8 cellular contexts compared by ENCODE assay signal in the genomic region with DNA sequence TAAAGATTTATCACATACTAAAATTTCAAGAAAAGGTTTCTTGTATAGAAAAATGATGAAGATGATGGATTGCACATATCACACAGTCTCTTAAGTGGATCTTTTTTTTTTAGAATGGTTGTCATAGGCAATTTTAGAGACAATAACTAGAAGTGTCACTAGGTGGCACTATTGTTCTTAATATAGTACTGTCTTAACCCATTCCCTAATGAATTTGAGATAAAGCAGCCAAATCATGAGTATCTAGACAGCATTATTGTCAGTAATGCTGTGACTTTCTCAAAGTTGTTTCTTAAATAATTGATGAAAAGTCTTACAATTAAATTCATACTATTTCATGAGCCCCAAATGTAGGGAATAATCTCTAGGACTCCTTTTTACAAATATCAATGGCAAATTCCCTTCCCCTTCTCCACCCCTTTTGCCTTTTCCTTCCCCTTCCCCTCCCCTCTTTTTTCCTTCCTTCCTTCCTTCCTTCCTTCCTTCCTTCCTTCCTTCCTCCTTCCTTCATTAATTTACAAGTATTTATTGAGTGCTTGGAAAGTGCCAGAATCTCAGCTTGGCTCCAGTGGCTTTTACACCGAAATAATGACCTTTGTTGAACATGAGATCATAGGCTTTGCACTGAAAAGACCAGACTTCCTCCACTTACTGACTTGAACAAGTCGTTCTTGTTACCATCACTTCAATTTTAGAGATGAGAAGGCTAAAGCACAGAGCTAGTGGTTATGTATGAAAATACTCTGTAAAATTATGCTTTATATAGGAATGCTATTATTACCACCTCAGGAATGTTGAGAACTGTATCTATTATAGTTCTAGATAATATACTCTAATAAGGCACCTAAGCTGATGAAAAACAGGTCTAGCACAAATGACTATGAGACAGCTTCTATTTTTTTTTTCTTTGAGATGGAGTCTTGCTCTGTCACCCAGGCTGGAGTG. TPM values are rescaled to one million over a fixed set of nuclear protein-coding genes. Genes with fewer than 3 reads are reported as not detected.
DNase-seq lines count a peak whose midpoint lies in the region; ATAC-seq and TF ChIP-seq lines count a peak whose summit lies in the region.

No MANE protein-coding gene starts in this region.

- no peak for TF ChIP-seq POLR2A in uterus (IDR thresholded peaks at IDR 0.05)

- H3K27ac ChIP-seq in 22Rv1 (no peak overlapping the region), Panc1 (ENCODE audit: low read length) (peak overlapping the region; percentile 100), dorsolateral prefrontal cortex (peak overlapping the region in 47 of 59 donors; percentile 3 to 92 (median 79)), uterus (no peak overlapping the region)

- no TSS peak for BruUV-seq in Panc1 (replicated peaks; lab: Mats Ljungman, UMichigan)

- H3K27me3 ChIP-seq in Panc1 (ENCODE audit: control insufficient read depth, insufficient read depth, low read length): no peaks in the 10 kb centered on the region
- no peaks in the 10 kb centered on the region for H3K27me3 ChIP-seq in dorsolateral prefrontal cortex
- no peaks in the 10 kb centered on the region for H3K27me3 ChIP-seq in uterus

- DNase-seq in GM12865 (ENCODE audit: low read depth): peak; percentile 74
- peak; percentile 82 for DNase-seq in LHCN-M2 (ENCODE audit: low read depth)
- DNase-seq in Panc1 (ENCODE audit: low read depth, low spot score): peak; percentile 84
- DNase-seq in dorsolateral prefrontal cortex: no peak
- DNase-seq in medulla oblongata (ENCODE audit: extremely low spot score): peak; percentile 92
- DNase-seq in uterus: no peak
- DNase-seq in HK-2 (ENCODE audit: unreplicated experiment): no peak

- ATAC-seq in Panc1: peak; percentile 45

- TF ChIP-seq CTCF in 22Rv1 (IDR thresholded peaks at IDR 0.05) (peak; percentile 64), GM12865 (IDR thresholded peaks at IDR 0.05; ENCODE audit: insufficient read depth, low read depth, low read length, missing control alignments) (peak; percentile 30), Panc1 (IDR thresholded peaks at IDR 0.05) (peak; percentile 50; the same call in 1 of the 2 replicates), dorsolateral prefrontal cortex (IDR thresholded peaks at IDR 0.05 in 54 of 56, conservative IDR thresholded peaks at IDR 0.05 in 2 of 56; ENCODE audit: low read depth in 1 of 56, partially characterized antibody in 56 of 56) (peak; percentile 56 to 95 (median 86)), uterus (IDR thresholded peaks at IDR 0.05) (peak; percentile 65 to 80 (median 72))

- POLR2A ChIA-PET in Panc1 (lab: Charles Lee): interaction anchor here (0.6 to 1.4 kb wide), 11 partner anchors 80 to 643 kb away, joined by 3 to 21 read pairs (median 6); no protein-coding TSS in a partner anchor

- H3K9me3 ChIP-seq in Panc1 (ENCODE audit: control insufficient read depth, insufficient read depth, low read depth, low read length) (no peaks in the 10 kb centered on the region; the same call in 1 of the 2 replicates), uterus (no peaks in the 10 kb centered on the region)

- intact Hi-C loops in Panc1 (cut with micrococcal nuclease; ENCODE audit: unreplicated experiment): loop anchor here (2.0 to 5.0 kb wide), 6 partner anchors 221 to 716 kb away; no protein-coding TSS in a partner anchor
- intact Hi-C loops in dorsolateral prefrontal cortex (cut with DNase I): loop anchor here (2.0 to 10.0 kb wide), 9 partner anchors 115 to 713 kb away; partner anchors contain the start of gene TGIF1 (in 2 of the 2)
- intact Hi-C loops in uterus (cut with DNase I; ENCODE audit: low total_unique reads): loop anchor here (2.0 kb wide), 1 partner anchor 385 kb away; no protein-coding TSS in a partner anchor

- peaks cover 13% of the 10 kb centered on the region for H3K36me3 ChIP-seq in Panc1 (ENCODE audit: control insufficient read depth, insufficient read depth, low read length)
- H3K36me3 ChIP-seq in uterus: no peaks in the 10 kb centered on the region

- no peak overlapping the region for H3K4me3 ChIP-seq in GM12865 (ENCODE audit: low read depth, low read length)
- no peak overlapping the region for H3K4me3 ChIP-seq in Panc1 (ENCODE audit: low read depth in 2 of 2, low read length in 2 of 2)
- H3K4me3 ChIP-seq in dorsolateral prefrontal cortex: peak overlapping the region in 14 of 59 donors; percentile 3 to 57 (median 40)
- no peak overlapping the region for H3K4me3 ChIP-seq in uterus

- H3K4me1 ChIP-seq in Panc1 (ENCODE audit: control insufficient read depth, insufficient read depth, low read length) (peaks cover 61% of the 10 kb centered on the region), uterus (no peaks in the 10 kb centered on the region)

- in situ Hi-C loops in Panc1 (cut with HindIII; ENCODE audit: low pct_unique_long_range_greater_than_20kb, low sequenced_read_pairs): no loop called here

- CTCF ChIA-PET in Panc1 (lab: Charles Lee): interaction anchor here (0.5 to 0.8 kb wide), 4 partner anchors 72 to 391 kb away, joined by 3 to 18 read pairs (median 6); no protein-coding TSS in a partner anchor

RNA-seq across cellular contexts. Expression of gene MYL12B, which starts 19.8 kb away (rescaled TPM):
- 378 and 399 TPM in 2 replicates for total RNA-seq in LHCN-M2 (2014; rRNA removed)
- 781 TPM for polyA plus RNA-seq in LHCN-M2 (2012)
- 420 TPM for total RNA-seq in Panc1 (2021; ENCODE audit: unreplicated experiment)
- 368 TPM for polyA plus RNA-seq in Panc1 (2012; ENCODE audit: insufficient read length)
- total RNA-seq in dorsolateral prefrontal cortex: 100 to 1,000 TPM in 100 of 120 experiments, 10 to 100 TPM in 20; 72.6 to 168 (median 118) TPM
- total RNA-seq in uterus: 100 to 1,000 TPM; 236 to 387 (median 305) TPM

RNA-seq across cellular contexts. Expression of gene MYL12A, which starts 34.1 kb away (rescaled TPM):
- 648 and 690 TPM in 2 replicates for total RNA-seq in LHCN-M2 (2014; rRNA removed)
- 931 TPM for polyA plus RNA-seq in LHCN-M2 (2012)
- 489 TPM for total RNA-seq in Panc1 (2021; ENCODE audit: unreplicated experiment)
- 606 TPM for polyA plus RNA-seq in Panc1 (2012; ENCODE audit: insufficient read length)
- total RNA-seq in dorsolateral prefrontal cortex: 10 to 100 TPM; 23.3 to 83.1 (median 42.9) TPM
- total RNA-seq in uterus: 100 to 1,000 TPM; 256 to 378 (median 305) TPM

Comparison
In these comparisons a context has a peak if more than half of its experiments do, and no peak if none do; other contexts are left out.
1. H3K27ac ChIP-seq: peak in Panc1 (single experiment) and dorsolateral prefrontal cortex (47 of 59); none in 22Rv1 (single experiment) and uterus (0 of 2).
2. CTCF ChIP-seq: peak in every context shown above with its lines; median percentile 86 in dorsolateral prefrontal cortex; 72 in uterus; 64 in 22Rv1; 50 in Panc1; 30 in GM12865.
3. DNase-seq: peak in GM12865 (single experiment), LHCN-M2 (single experiment), Panc1 (single experiment) and medulla oblongata (single experiment); none in dorsolateral prefrontal cortex (0 of 10), uterus (0 of 2) and HK-2 (single experiment).